9 cellular contexts compared by ENCODE assay signal in genomic region chr19:46515879-46516350, GRCh38. TPM values are rescaled to one million over a fixed set of nuclear protein-coding genes. Genes with fewer than 3 reads are reported as not detected.
DNase-seq lines count a peak whose midpoint lies in the region; TF ChIP-seq lines count a peak whose summit lies in the region.
"Had no signal": no experiment of that assay in that cellular context is flagged by ENCODE, and none has a peak within 500 bp of the region (broad histone marks: within the 10 kb centered on the region; RNA-seq: fewer than 3 reads in every experiment).

No MANE protein-coding gene starts in this region.

- peak overlapping the region in 6 of 7 donors; percentile 27 to 80 (median 62) for H3K27ac Mint-ChIP-seq in CD4-positive, alpha-beta memory T cell

- TF ChIP-seq POLR2A in lower leg skin (IDR thresholded peaks at IDR 0.05), result no peak

- H3K9ac ChIP-seq in colonic mucosa (ENCODE audit: low read depth in 2 of 2, low read length in 2 of 2), result no peak overlapping the region

- intact Hi-C loops in CD4-positive, alpha-beta memory T cell (cut with micrococcal nuclease), result loop anchor here (1.0 kb wide), 1 partner anchor 26 kb away; no protein-coding TSS in a partner anchor
- intact Hi-C loops in colonic mucosa (cut with DNase I), result loop anchor here (5.0 kb wide), 1 partner anchor 124 kb away; no protein-coding TSS in a partner anchor
- intact Hi-C loops in lower leg skin (cut with DNase I; ENCODE audit: low total_unique reads), result no loop called here

- peaks cover 3% of the 10 kb centered on the region for H3K27me3 ChIP-seq in CD4-positive, alpha-beta memory T cell (ENCODE audit: insufficient read depth, low read length)
- H3K27me3 ChIP-seq in colonic mucosa, result no peaks in the 10 kb centered on the region
- H3K27me3 ChIP-seq: SJCRH30 had no signal

- H3K4me3 ChIP-seq in CD4-positive, alpha-beta memory T cell (ENCODE audit: low read length in 2 of 2), result no peak overlapping the region
- H3K4me3 ChIP-seq in colonic mucosa (no peak overlapping the region), lower leg skin (ENCODE audit: low read depth, poor library complexity, severe bottlenecking) (no peak overlapping the region)
- H3K4me3 ChIP-seq: SJCRH30 had no signal

- no peaks in the 10 kb centered on the region for H3K36me3 Mint-ChIP-seq in CD4-positive, alpha-beta memory T cell

- H3K4me1 ChIP-seq in CD4-positive, alpha-beta memory T cell (ENCODE audit: insufficient read depth, low read length), result peaks cover 31% of the 10 kb centered on the region
- no peaks in the 10 kb centered on the region for H3K4me1 ChIP-seq in colonic mucosa
- H3K4me1 ChIP-seq: SJCRH30 had no signal

- no peak overlapping the region for H3K4me3 Mint-ChIP-seq in CD4-positive, alpha-beta memory T cell

- POLR2A ChIA-PET in CD4-positive, alpha-beta memory T cell (lab: Charles Lee; ENCODE audit: partially characterized antibody), result interaction anchor here (0.6 to 1.2 kb wide), 3 partner anchors 12 to 88 kb away, joined by 3 to 4 read pairs (median 3); no protein-coding TSS in a partner anchor

- WGBS in lower leg skin, 2 donors, result 17 to 19% methylated on average over 6 of the region's 6 CpGs

- peaks cover 12 to 35% (median 27%) of the 10 kb centered on the region in 4 donors for H3K4me1 Mint-ChIP-seq in CD4-positive, alpha-beta memory T cell

- CTCF ChIA-PET in CD4-positive, alpha-beta memory T cell (lab: Charles Lee; ENCODE audit: partially characterized antibody), result interaction anchor here (0.6 to 7.5 kb wide), 10 partner anchors 8 to 146 kb away, joined by 3 to 77 read pairs (median 5); no protein-coding TSS in a partner anchor

- peaks cover 13 to 18% of the 10 kb centered on the region in 2 donors for H3K27me3 Mint-ChIP-seq in CD4-positive, alpha-beta memory T cell

- H3K36me3 ChIP-seq in CD4-positive, alpha-beta memory T cell (ENCODE audit: insufficient read depth, low read length), result no peaks in the 10 kb centered on the region
- H3K36me3 ChIP-seq in colonic mucosa, result no peaks in the 10 kb centered on the region
- H3K36me3 ChIP-seq: SJCRH30 had no signal

- H3K9me3 Mint-ChIP-seq in CD4-positive, alpha-beta memory T cell, result peaks cover 0 to 6% (median 2%) of the 10 kb centered on the region in 8 donors

- no peaks in the 10 kb centered on the region for H3K9me3 ChIP-seq in CD4-positive, alpha-beta memory T cell (ENCODE audit: control insufficient read depth in 1 of 2, low read length in 2 of 2)
- H3K9me3 ChIP-seq in colonic mucosa, result no peaks in the 10 kb centered on the region
- H3K9me3 ChIP-seq: SJCRH30 had no signal

- peak; percentile 67 for TF ChIP-seq CTCF in colonic mucosa (IDR thresholded peaks at IDR 0.05)
- TF ChIP-seq CTCF in lower leg skin (IDR thresholded peaks at IDR 0.05), result no peak

- peak in 4 of 5 donors; percentile 30 to 44 (median 42) for DNase-seq in CD4-positive, alpha-beta memory T cell
- DNase-seq in H4 (ENCODE audit: low spot score), result peak; percentile 66
- peak; percentile 48 for DNase-seq in RPMI7951 (ENCODE audit: low read depth)
- no peak for DNase-seq in colonic mucosa
- peak; percentile 6 for DNase-seq in midbrain (lab: John Stamatoyannopoulos, UW)
- DNase-seq in lower leg skin (ENCODE audit: low spot score in 2 of 2), result no peak
- DNase-seq in NK-92 (lab: John Stamatoyannopoulos, UW; ENCODE audit: unreplicated experiment), result no peak
- no peak for DNase-seq in retina

- H3K27ac ChIP-seq in CD4-positive, alpha-beta memory T cell (ENCODE audit: low read depth, low read length), result no peak overlapping the region
- H3K27ac ChIP-seq in colonic mucosa, result no peak overlapping the region
- H3K27ac ChIP-seq: SJCRH30 had no signal

RNA-seq across cellular contexts. Expression of gene PNMA8B, which starts 20.2 kb away (rescaled TPM):
- total RNA-seq in CD4-positive, alpha-beta memory T cell, result 1 to 10 TPM; 1.2 TPM
- polyA plus RNA-seq in CD4-positive, alpha-beta memory T cell, result under 1 TPM; 0.24 to 0.34 TPM
- total RNA-seq in H4 (2014; rRNA removed; shearing (Covaris generic)), result not detected in 2 replicates
- not detected in 2 replicates for total RNA-seq in RPMI7951 (2014; rRNA removed; shearing (Covaris generic))
- total RNA-seq in colonic mucosa, result under 1 TPM; 0.27 to 0.29 TPM
- 1 to 10 TPM; 2.0 to 5.8 (median 2.8) TPM for total RNA-seq in lower leg skin

RNA-seq across cellular contexts. Expression of gene PNMA8A, which starts 44.6 kb away (rescaled TPM):
- total RNA-seq in CD4-positive, alpha-beta memory T cell, result under 1 TPM in 1 of 2 experiments, not detected in 1; 0.26 TPM
- polyA plus RNA-seq in CD4-positive, alpha-beta memory T cell, result under 1 TPM in 1 of 2 donors, not detected in 1; 0.13 TPM
- total RNA-seq in H4 (2014; rRNA removed; shearing (Covaris generic)), result not detected in 2 replicates
- 0.20 TPM in 1 of 2 replicates, not detected in the other for total RNA-seq in RPMI7951 (2014; rRNA removed; shearing (Covaris generic))
- total RNA-seq in colonic mucosa (1 to 10 TPM in 1 of 2 donors, under 1 TPM in 1; 0.35 to 1.2 TPM), lower leg skin (1 to 10 TPM in 3 of 4 donors, under 1 TPM in 1; 0.30 to 4.0 (median 2.7) TPM)

Comparison
In these comparisons a context has a peak if more than half of its experiments do, and no peak if none do; other contexts are left out.
1. DNase-seq: peak in CD4-positive, alpha-beta memory T cell (4 of 5), H4 (single experiment), RPMI7951 (single experiment) and midbrain (single experiment); none in colonic mucosa (single experiment), lower leg skin (0 of 2), NK-92 (single experiment) and retina (single experiment).